Comparison of ENCODE assay signal across 8 cellular contexts in the genomic region with DNA sequence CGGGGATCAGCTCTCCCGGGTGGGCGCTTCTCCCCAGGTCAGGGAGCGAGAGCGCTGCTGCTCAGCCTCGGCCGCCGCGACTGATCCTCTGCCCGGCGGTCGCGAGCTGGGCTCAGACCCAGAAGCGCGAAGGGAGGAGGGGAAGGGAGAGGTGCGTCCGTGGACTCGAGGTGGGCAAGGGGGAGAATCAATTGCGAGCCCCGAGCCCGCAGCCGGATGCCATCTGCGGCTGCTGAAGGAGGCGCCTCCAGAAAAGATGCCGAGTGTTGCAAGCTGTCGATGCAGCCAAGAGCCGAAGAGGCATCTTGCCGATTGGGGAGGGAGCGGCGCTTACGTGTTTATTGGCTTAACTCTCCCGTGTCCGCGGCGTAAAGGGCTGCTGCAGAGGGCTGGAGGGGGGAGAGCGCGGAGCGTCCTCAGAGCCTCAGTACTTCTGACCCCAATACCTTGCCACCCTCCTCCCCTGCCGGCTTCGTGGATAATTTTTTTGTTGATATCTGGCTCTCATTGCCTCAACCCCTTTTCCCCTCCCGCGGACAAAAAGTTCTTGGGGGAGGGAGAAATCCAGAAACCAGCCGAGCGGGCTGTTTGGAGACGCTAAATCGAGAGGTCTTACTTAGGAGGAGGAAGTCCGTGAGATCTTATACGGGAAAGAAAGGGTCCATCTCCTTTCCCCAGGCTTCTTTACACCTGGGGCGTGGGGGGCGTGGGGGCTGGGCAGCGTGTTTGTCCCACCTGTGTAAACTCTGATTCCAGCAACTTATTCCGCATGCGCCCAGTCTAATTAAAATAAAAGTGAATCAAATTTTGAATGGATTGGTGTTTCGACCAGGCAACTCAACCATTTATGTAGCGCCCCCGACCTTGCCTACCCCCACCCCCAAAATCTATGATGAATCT. TPM values are rescaled to one million over a fixed set of nuclear protein-coding genes. Genes with fewer than 3 reads are reported as not detected.
DNase-seq lines count a peak whose midpoint lies in the region; ATAC-seq and TF ChIP-seq lines count a peak whose summit lies in the region.

A gene (minus strand): TSS at position 314 of the 900 bp plus-strand sequence. CDS start 387 bp downstream, outside the sequence.

- peak within 1 kb of the TSS; percentile 35 for H3K4me3 ChIP-seq in lower leg skin (ENCODE audit: low read depth, poor library complexity, severe bottlenecking)

- TF ChIP-seq POLR2A in lower leg skin (IDR thresholded peaks at IDR 0.05): no peak

- peak within 1 kb of the TSS; percentile 84 for H3K4me3 Mint-ChIP-seq in type B pancreatic cell
- no peak within 1 kb of the TSS for H3K4me3 Mint-ChIP-seq in activated T-cell treated with anti-CD3 and anti-CD28 coated beads, Interleukin-2, amount 50 U/mL, for 72 hours

- peak within 1 kb of the TSS; percentile 24 for H3K27ac ChIP-seq in caudate nucleus (ENCODE audit: low read depth, low read length)

- peaks cover 6% of the 10 kb centered on the region for H3K9me3 Mint-ChIP-seq in type B pancreatic cell
- no peaks in the 10 kb centered on the region for H3K9me3 Mint-ChIP-seq in activated T-cell treated with anti-CD3 and anti-CD28 coated beads, Interleukin-2, amount 50 U/mL, for 72 hours

- H3K27me3 Mint-ChIP-seq in type B pancreatic cell: peaks cover 85% of the 10 kb centered on the region
- H3K27me3 Mint-ChIP-seq in activated T-cell treated with anti-CD3 and anti-CD28 coated beads, Interleukin-2, amount 50 U/mL, for 72 hours (ENCODE audit: low read depth): peaks cover 46% of the 10 kb centered on the region

- WGBS in lower leg skin, 2 donors: 2 to 6% methylated on average over 44 to 47 of the region's 56 CpGs

- H3K27ac Mint-ChIP-seq in type B pancreatic cell: peak within 1 kb of the TSS; percentile 44
- H3K27ac Mint-ChIP-seq in activated T-cell treated with anti-CD3 and anti-CD28 coated beads, Interleukin-2, amount 50 U/mL, for 72 hours: no peak within 1 kb of the TSS

- H3K36me3 Mint-ChIP-seq in type B pancreatic cell: no peaks in the 10 kb centered on the region
- H3K36me3 Mint-ChIP-seq in activated T-cell treated with anti-CD3 and anti-CD28 coated beads, Interleukin-2, amount 50 U/mL, for 72 hours (ENCODE audit: insufficient read depth in 2 of 2): peaks cover 2 to 10% of the 10 kb centered on the region in 2 donors

- peaks cover 12% of the 10 kb centered on the region for H3K4me1 Mint-ChIP-seq in type B pancreatic cell (ENCODE audit: unreplicated experiment)
- H3K4me1 Mint-ChIP-seq in activated T-cell treated with anti-CD3 and anti-CD28 coated beads, Interleukin-2, amount 50 U/mL, for 72 hours (ENCODE audit: low read depth): no peaks in the 10 kb centered on the region

- peak; percentile 52 to 84 (median 83) for DNase-seq in NCI-H1417 (lab: John Stamatoyannopoulos, UW)
- no peak for DNase-seq in NCI-H1417 treated with DMSO at 0.1 percent for 48 hours (lab: John Stamatoyannopoulos, UW)
- peak in 54 of 61 donors; percentile 2 to 82 (median 45) for DNase-seq in caudate nucleus (lab: John Stamatoyannopoulos, UW)
- DNase-seq in lower leg skin (ENCODE audit: low spot score in 2 of 2): peak in 1 of 2 donors; percentile 22
- no peak for DNase-seq in type B pancreatic cell (ENCODE audit: extremely low spot score, unreplicated experiment)
- DNase-seq in mesenteric fat pad (ENCODE audit: low spot score): no peak
- DNase-seq in activated T-cell treated with anti-CD3 and anti-CD28 coated beads, Interleukin-2, amount 50 U/mL, for 72 hours: no peak

- intact Hi-C loops in lower leg skin (cut with DNase I; ENCODE audit: low total_unique reads): no loop called here

- TF ChIP-seq CTCF in lower leg skin (IDR thresholded peaks at IDR 0.05) (no peak), type B pancreatic cell (conservative IDR thresholded peaks at IDR 0.05) (no peak)

- ATAC-seq in GM21576 (IDR thresholded peaks at IDR 0.05; ENCODE audit: unreplicated experiment): no peak
- no peak for ATAC-seq in activated T-cell treated with anti-CD3 and anti-CD28 coated beads, Interleukin-2, amount 50 U/mL, for 72 hours (replicated peaks in 1 of 2)

RNA-seq across cellular contexts. Expression of the gene that starts here (rescaled TPM):
- 1 to 10 TPM in 2 of 4 donors, not detected in 2; 2.2 to 6.9 TPM for total RNA-seq in lower leg skin
- total RNA-seq in type B pancreatic cell (ENCODE audit: low replicate concordance): 21.6 and 26.8 TPM in 2 replicates
- total RNA-seq in mesenteric fat pad: 0.45 TPM
- not detected for total RNA-seq in activated T-cell treated with anti-CD3 and anti-CD28 coated beads, Interleukin-2, amount 50 U/mL, for 72 hours

Comparison
In these comparisons a context has a peak if more than half of its experiments do, and no peak if none do; other contexts are left out.
1. DNase-seq: peak in NCI-H1417 (3 of 3) and caudate nucleus (54 of 61); none in NCI-H1417 treated with DMSO at 0.1 percent for 48 hours (single experiment), type B pancreatic cell (single experiment), mesenteric fat pad (single experiment) and activated T-cell treated with anti-CD3 and anti-CD28 coated beads, Interleukin-2, amount 50 U/mL, for 72 hours (0 of 2).